23 cellular contexts compared by ENCODE assay signal in genomic region chr22:29758959-29759358, GRCh38. TPM values are rescaled to one million over a fixed set of nuclear protein-coding genes. Genes with fewer than 3 reads are reported as not detected.
DNase-seq lines count a peak whose midpoint lies in the region; ATAC-seq and TF ChIP-seq lines count a peak whose summit lies in the region.
"Had no signal": no experiment of that assay in that cellular context is flagged by ENCODE, and none has a peak within 500 bp of the region (broad histone marks: within the 10 kb centered on the region; RNA-seq: fewer than 3 reads in every experiment).

No MANE protein-coding gene starts in this region.

- no peaks in the 10 kb centered on the region for H3K27me3 ChIP-seq in gastrocnemius medialis

- no peak overlapping the region for H3K4me3 Mint-ChIP-seq in activated CD4-positive, alpha-beta T cell treated with anti-CD3 and anti-CD28 coated beads for 36 hours
- H3K4me3 Mint-ChIP-seq in nephron progenitor cell = no peak overlapping the region
- H3K4me3 Mint-ChIP-seq: CD8-positive, alpha-beta memory T cell; GM23338 had no signal

- no peaks in the 10 kb centered on the region for H3K36me3 Mint-ChIP-seq in activated CD4-positive, alpha-beta T cell treated with anti-CD3 and anti-CD28 coated beads for 36 hours (ENCODE audit: low read depth)
- no peaks in the 10 kb centered on the region for H3K36me3 Mint-ChIP-seq in nephron progenitor cell (ENCODE audit: low read depth)

- TF ChIP-seq POLR2A in NB4 (IDR thresholded peaks at IDR 0.05; ENCODE audit: extremely low read depth, insufficient read length) (no peak), gastrocnemius medialis (IDR thresholded peaks at IDR 0.05) (no peak)

- in situ Hi-C loops in gastrocnemius medialis (cut with MboI; ENCODE audit: low sequenced_read_pairs in 4 of 4) = no loop called here

- H3K4me3 ChIP-seq in NB4 (ENCODE audit: low read depth, low read length) (no peak overlapping the region), gastrocnemius medialis (no peak overlapping the region)
- H3K4me3 ChIP-seq: GM23338, HAP-1 had no signal

- POLR2A ChIA-PET in activated CD4-positive, alpha-beta T cell treated with anti-CD3 and anti-CD28 coated beads for 36 hours (lab: Charles Lee) = no interaction called here

- peak overlapping the region; percentile 69 to 81 (median 77) for H3K27ac ChIP-seq in gastrocnemius medialis
- H3K27ac ChIP-seq: C4-2B had no signal

- peaks cover 35 to 43% of the 10 kb centered on the region in 2 donors for H3K4me1 ChIP-seq in gastrocnemius medialis

- no peaks in the 10 kb centered on the region for H3K9me3 ChIP-seq in gastrocnemius medialis
- H3K9me3 ChIP-seq: HAP-1 had no signal

- intact Hi-C loops in activated CD4-positive, alpha-beta T cell treated with anti-CD3 and anti-CD28 coated beads for 36 hours (cut with DNase I, micrococcal nuclease) = no loop called here
- intact Hi-C loops in gastrocnemius medialis (cut with DNase I; ENCODE audit: low total_unique reads) = no loop called here

- no peaks in the 10 kb centered on the region for H3K9me3 Mint-ChIP-seq in activated CD4-positive, alpha-beta T cell treated with anti-CD3 and anti-CD28 coated beads for 36 hours (ENCODE audit: low read depth)
- H3K9me3 Mint-ChIP-seq in nephron progenitor cell = no peaks in the 10 kb centered on the region
- H3K9me3 Mint-ChIP-seq: CD8-positive, alpha-beta memory T cell; GM23338 had no signal

- peaks cover 1% of the 10 kb centered on the region for H3K4me1 Mint-ChIP-seq in activated CD4-positive, alpha-beta T cell treated with anti-CD3 and anti-CD28 coated beads for 36 hours
- peaks cover 15% of the 10 kb centered on the region for H3K4me1 Mint-ChIP-seq in nephron progenitor cell
- H3K4me1 Mint-ChIP-seq: GM23338 had no signal

- H3K27ac Mint-ChIP-seq in activated CD4-positive, alpha-beta T cell treated with anti-CD3 and anti-CD28 coated beads for 36 hours = peak overlapping the region; percentile 3
- peak overlapping the region; percentile 51 for H3K27ac Mint-ChIP-seq in nephron progenitor cell
- H3K27ac Mint-ChIP-seq: GM23338 had no signal

- H3K36me3 ChIP-seq in gastrocnemius medialis = no peaks in the 10 kb centered on the region
- H3K36me3 ChIP-seq: HAP-1 had no signal

- DNase-seq in activated CD4-positive, alpha-beta T cell treated with anti-CD3 and anti-CD28 coated beads for 36 hours = no peak
- no peak for DNase-seq in activated CD4-positive, alpha-beta T cell treated with anti-CD3 and anti-CD28 coated beads, Interleukin-2, amount 50 U/mL, for 4 hours
- DNase-seq in NB4 (ENCODE audit: low read depth) (peak; percentile 26), nephron progenitor cell (no peak), gastrocnemius medialis (no peak), GF-D8 (lab: John Stamatoyannopoulos, UW) (no peak), NK-92 (lab: John Stamatoyannopoulos, UW; ENCODE audit: unreplicated experiment) (no peak), mesenteric fat pad (ENCODE audit: low spot score) (no peak)
- DNase-seq: 8988T; Calu3; CD8-positive, alpha-beta memory T cell; GDM1; KG1; NCI-H1092 treated with DMSO at 0.1 percent for 48 hours; NCI-H1436 treated with DMSO at 0.1 percent for 48 hours; NCI-H2029; NCI-H345; NCI-H524; NCI-H82; Right ventricle myocardium superior had no signal

- TF ChIP-seq CTCF in NB4 (IDR thresholded peaks at IDR 0.05; ENCODE audit: low read depth, low read length) = no peak
- TF ChIP-seq CTCF in nephron progenitor cell (IDR thresholded peaks at IDR 0.05) = no peak
- TF ChIP-seq CTCF in gastrocnemius medialis (IDR thresholded peaks at IDR 0.05 in 4 of 5, conservative IDR thresholded peaks at IDR 0.05 in 1 of 5) = no peak

- ATAC-seq in activated CD4-positive, alpha-beta T cell treated with anti-CD3 and anti-CD28 coated beads for 36 hours = no peak
- ATAC-seq in gastrocnemius medialis = peak; percentile 67 to 81

- H3K27me3 Mint-ChIP-seq in activated CD4-positive, alpha-beta T cell treated with anti-CD3 and anti-CD28 coated beads for 36 hours = no peaks in the 10 kb centered on the region
- H3K27me3 Mint-ChIP-seq in nephron progenitor cell (ENCODE audit: low read depth, poor library complexity) = no peaks in the 10 kb centered on the region
- H3K27me3 Mint-ChIP-seq: CD8-positive, alpha-beta memory T cell had no signal

- CTCF ChIA-PET in activated CD4-positive, alpha-beta T cell treated with anti-CD3 and anti-CD28 coated beads for 36 hours (lab: Charles Lee) = interaction anchor here (1.7 kb wide), 1 partner anchor 11 kb away, joined by 7 read pairs; no protein-coding TSS in a partner anchor

RNA-seq across cellular contexts. Expression of gene ZMAT5, which starts 7.8 kb away (rescaled TPM):
- total RNA-seq in activated CD4-positive, alpha-beta T cell treated with anti-CD3 and anti-CD28 coated beads for 36 hours = 10 to 100 TPM; 19.2 to 25.1 TPM
- total RNA-seq in gastrocnemius medialis (10 to 100 TPM; 23.8 to 38.6 (median 33.8) TPM), mesenteric fat pad (17.8 TPM)

RNA-seq across cellular contexts. Expression of gene UQCR10, which starts 8.2 kb away (rescaled TPM):
- total RNA-seq in activated CD4-positive, alpha-beta T cell treated with anti-CD3 and anti-CD28 coated beads for 36 hours = 10 to 100 TPM; 95.5 to 95.9 TPM
- total RNA-seq in gastrocnemius medialis (100 to 1,000 TPM; 119 to 261 (median 179) TPM), mesenteric fat pad (81.1 TPM)

RNA-seq across cellular contexts. Expression of gene CABP7, which starts 39.2 kb away (rescaled TPM):
- not detected for total RNA-seq in activated CD4-positive, alpha-beta T cell treated with anti-CD3 and anti-CD28 coated beads for 36 hours
- total RNA-seq in gastrocnemius medialis (not detected), mesenteric fat pad (not detected)
- total RNA-seq: Calu3, Right ventricle myocardium superior had no signal
